In genomic region chr4:23700197-23700596, GRCh38 we compare ENCODE assay signal across 9 cellular contexts.
"Had no signal": no experiment of that assay in that cellular context is flagged by ENCODE, and none has a peak within 500 bp of the region (broad histone marks: within the 10 kb centered on the region; RNA-seq: fewer than 3 reads in every experiment).

No MANE protein-coding gene starts in this region.

- H3K4me3 ChIP-seq: K562 had no signal

- H3K36me3 Mint-ChIP-seq: IgD-negative memory B cell had no signal

- H3K27ac Mint-ChIP-seq: IgD-negative memory B cell had no signal

- H3K4me1 Mint-ChIP-seq: IgD-negative memory B cell had no signal

- H3K27me3 Mint-ChIP-seq: IgD-negative memory B cell had no signal

- H3K9ac ChIP-seq: KMS-11 had no signal

- H3K27ac ChIP-seq: HL-60, KMS-11 had no signal

- H3K4me3 Mint-ChIP-seq: IgD-negative memory B cell had no signal

- ATAC-seq: HepG2, K562 had no signal

- DNase-seq: IMR-90, KBM-7, KG1 had no signal

- H3K4me2 ChIP-seq: KMS-11 had no signal

- FAIRE-seq: HepG2, HTR-8/SVneo, K562 had no signal
